In genomic region chr19:6481541-6482342, GRCh38 we compare ENCODE assay signal across 8 cellular contexts. TPM values are rescaled to one million over a fixed set of nuclear protein-coding genes. Genes with fewer than 3 reads are reported as not detected.
DNase-seq lines count a peak whose midpoint lies in the region; ATAC-seq and TF ChIP-seq lines count a peak whose summit lies in the region.

A gene with protein sequence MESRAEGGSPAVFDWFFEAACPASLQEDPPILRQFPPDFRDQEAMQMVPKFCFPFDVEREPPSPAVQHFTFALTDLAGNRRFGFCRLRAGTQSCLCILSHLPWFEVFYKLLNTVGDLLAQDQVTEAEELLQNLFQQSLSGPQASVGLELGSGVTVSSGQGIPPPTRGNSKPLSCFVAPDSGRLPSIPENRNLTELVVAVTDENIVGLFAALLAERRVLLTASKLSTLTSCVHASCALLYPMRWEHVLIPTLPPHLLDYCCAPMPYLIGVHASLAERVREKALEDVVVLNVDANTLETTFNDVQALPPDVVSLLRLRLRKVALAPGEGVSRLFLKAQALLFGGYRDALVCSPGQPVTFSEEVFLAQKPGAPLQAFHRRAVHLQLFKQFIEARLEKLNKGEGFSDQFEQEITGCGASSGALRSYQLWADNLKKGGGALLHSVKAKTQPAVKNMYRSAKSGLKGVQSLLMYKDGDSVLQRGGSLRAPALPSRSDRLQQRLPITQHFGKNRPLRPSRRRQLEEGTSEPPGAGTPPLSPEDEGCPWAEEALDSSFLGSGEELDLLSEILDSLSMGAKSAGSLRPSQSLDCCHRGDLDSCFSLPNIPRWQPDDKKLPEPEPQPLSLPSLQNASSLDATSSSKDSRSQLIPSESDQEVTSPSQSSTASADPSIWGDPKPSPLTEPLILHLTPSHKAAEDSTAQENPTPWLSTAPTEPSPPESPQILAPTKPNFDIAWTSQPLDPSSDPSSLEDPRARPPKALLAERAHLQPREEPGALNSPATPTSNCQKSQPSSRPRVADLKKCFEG (minus strand): TSS chr19:6481787. CDS start chr19:6481695, 92 bp downstream.

- H3K4me1 ChIP-seq in IMR-90 (ENCODE audit: control insufficient read depth, insufficient read depth, low read length) (no peaks in the 10 kb centered on the region), transverse colon (peaks cover 1 to 3% (median 3%) of the 10 kb centered on the region in 4 donors)

- no peak within 1 kb of the TSS for H2BK15ac ChIP-seq in IMR-90 (ENCODE audit: low read depth, low read length)

- peak within 1 kb of the TSS; percentile 94 for H3K4me3 Mint-ChIP-seq in natural killer cell

- H3K14ac ChIP-seq in IMR-90 (replicated peaks; ENCODE audit: low read depth, low read length) = no peak within 1 kb of the TSS

- no peak within 1 kb of the TSS for H3K4me3 ChIP-seq in IMR-90 (ENCODE audit: insufficient read depth, low read depth, low read length)
- H3K4me3 ChIP-seq in transverse colon = peak within 1 kb of the TSS in 3 of 4 donors; percentile 23 to 44 (median 25)

- no peaks in the 10 kb centered on the region for H3K9me1 ChIP-seq in IMR-90 (ENCODE audit: insufficient read depth, low read length)

- no peak within 1 kb of the TSS for H2BK20ac ChIP-seq in IMR-90 (ENCODE audit: low read depth, low read length)

- peak; percentile 37; the same call in 1 of the 2 replicates for ATAC-seq in IMR-90 (ENCODE audit: low read depth)
- ATAC-seq in natural killer cell = peak; percentile 86 to 94 (median 89)
- no peak for ATAC-seq in HG03432 (IDR thresholded peaks at IDR 0.05; ENCODE audit: unreplicated experiment)

- no peaks in the 10 kb centered on the region for H3K79me1 ChIP-seq in IMR-90 (ENCODE audit: low read depth in 1 of 2, low read length in 2 of 2)

- dilution Hi-C loops in IMR-90 (cut with HindIII; ENCODE audit: low sequenced_read_pairs, unreplicated experiment) = no loop called here

- no peak within 1 kb of the TSS for H4K5ac ChIP-seq in IMR-90 (ENCODE audit: low read depth, low read length)

- peak within 1 kb of the TSS; percentile 95 to 99 for H3K27ac Mint-ChIP-seq in natural killer cell

- H2AK9ac ChIP-seq in IMR-90 (replicated peaks; ENCODE audit: low read depth, low read length, poor library complexity) = no peak within 1 kb of the TSS

- no peak within 1 kb of the TSS for H2BK120ac ChIP-seq in IMR-90 (ENCODE audit: low read depth, low read length)

- peak; percentile 24; the same call in 1 of the 2 replicates for TF ChIP-seq RAD21 in IMR-90 (IDR thresholded peaks at IDR 0.05; ENCODE audit: low read length)

- BruUV-seq in IMR-90 (replicated peaks; lab: Mats Ljungman, UMichigan) = no TSS peak

- H2AK5ac ChIP-seq in IMR-90 (ENCODE audit: low read depth, low read length) = no peak within 1 kb of the TSS

- intact Hi-C loops in IMR-90 (cut with micrococcal nuclease) = no loop called here
- intact Hi-C loops in natural killer cell (cut with micrococcal nuclease) = loop anchor here (2.0 kb wide), 1 partner anchor 21 kb away; no protein-coding TSS in a partner anchor
- intact Hi-C loops in transverse colon (cut with DNase I; ENCODE audit: low total_unique reads) = no loop called here

- TF ChIP-seq CTCF in IMR-90 (conservative IDR thresholded peaks at IDR 0.05; ENCODE audit: low read depth, low read length) = peak; percentile 37
- peak; percentile 46 for TF ChIP-seq CTCF in natural killer cell (IDR thresholded peaks at IDR 0.05)
- peak in 4 of 5 experiments; percentile 21 to 28 (median 25) for TF ChIP-seq CTCF in transverse colon (IDR thresholded peaks at IDR 0.05)

- H3K27me3 ChIP-seq in IMR-90 (ENCODE audit: control insufficient read depth, insufficient read depth, low read length) (peaks cover 1% of the 10 kb centered on the region; the same call in 1 of the 2 replicates), transverse colon (peaks cover 4% of the 10 kb centered on the region)

- H4K91ac ChIP-seq in IMR-90 (ENCODE audit: insufficient read depth, low read depth, low read length) = no peak within 1 kb of the TSS

- no peaks in the 10 kb centered on the region for H3K36me3 Mint-ChIP-seq in natural killer cell

- no peak within 1 kb of the TSS for H2AFZ ChIP-seq in IMR-90 (replicated peaks; ENCODE audit: low read length, poor library complexity)

- no peaks in the 10 kb centered on the region for H3K9me3 Mint-ChIP-seq in natural killer cell

- H4K20me1 ChIP-seq in IMR-90 (ENCODE audit: insufficient read depth, low read length) = no peaks in the 10 kb centered on the region

- H2BK5ac ChIP-seq in IMR-90 (ENCODE audit: low read depth, low read length, poor library complexity, severe bottlenecking) = no peak within 1 kb of the TSS

- H3K9me3 ChIP-seq in IMR-90 (ENCODE audit: control insufficient read depth, insufficient read depth, low read length) (no peaks in the 10 kb centered on the region), transverse colon (no peaks in the 10 kb centered on the region)

- H3K36me3 ChIP-seq in IMR-90 (ENCODE audit: control insufficient read depth, insufficient read depth, low read length) (no peaks in the 10 kb centered on the region), transverse colon (no peaks in the 10 kb centered on the region)

- H4K8ac ChIP-seq in IMR-90 (ENCODE audit: low read depth in 2 of 2, low read length in 2 of 2) = no peak within 1 kb of the TSS

- TF ChIP-seq POLR2A in IMR-90 (IDR thresholded peaks at IDR 0.05; ENCODE audit: low read depth, low read length) (no peak), transverse colon (IDR thresholded peaks at IDR 0.05) (peak; percentile 42)

- no peak within 1 kb of the TSS for H3K4me2 ChIP-seq in IMR-90 (ENCODE audit: low read depth, low read length)

- 61% methylated on average over 9 of the region's 24 CpGs; no CpG with 5 or more reads in 1 of the 2 experiments for WGBS in IMR-90 (ENCODE audit: extremely low coverage in 2 of 2, insufficient read length in 1 of 2), 2 experiments
- WGBS in transverse colon (ENCODE audit: low coverage in 1 of 2), 2 donors = 19 to 35% methylated on average over 4 to 22 of the region's 24 CpGs

- DNase-seq in DMS53 (lab: John Stamatoyannopoulos, UW) (peak; percentile 21), DMS53 treated with DMSO at 0.1 percent for 48 hours (lab: John Stamatoyannopoulos, UW; ENCODE audit: unreplicated experiment) (no peak), IMR-90 (no peak), dermis blood vessel endothelial cell (peak; percentile 53), natural killer cell (peak; percentile 69), transverse colon (peak; percentile 66)
- peak; percentile 57 to 68 for DNase-seq in activated CD4-positive, alpha-beta T cell treated with anti-CD3 and anti-CD28 coated beads for 4 hours

- H3K18ac ChIP-seq in IMR-90 (ENCODE audit: low read depth, low read length) = no peak within 1 kb of the TSS

- POLR2A ChIA-PET in IMR-90 (lab: Charles Lee; ENCODE audit: unreplicated experiment) = no interaction called here

- no peak within 1 kb of the TSS for H3K9ac ChIP-seq in IMR-90 (ENCODE audit: low read depth, low read length)

- H3K27me3 Mint-ChIP-seq in natural killer cell (ENCODE audit: low read depth in 2 of 2) = no peaks in the 10 kb centered on the region

- no peak within 1 kb of the TSS for H3K56ac ChIP-seq in IMR-90 (ENCODE audit: extremely low read depth, insufficient read depth, low read length)

- H3K27ac ChIP-seq in IMR-90 (ENCODE audit: insufficient read depth, low read length) = no peak within 1 kb of the TSS
- peak within 1 kb of the TSS; percentile 11 to 64 (median 60) for H3K27ac ChIP-seq in transverse colon

- in situ Hi-C loops in IMR-90 (cut with MboI; ENCODE audit: low sequenced_read_pairs) (no loop called here), transverse colon (cut with MboI; ENCODE audit: low pct_ligation_motif_present in 1 of 4, low pct_unique_long_range_greater_than_20kb in 1 of 4, low sequenced_read_pairs in 3 of 4) (no loop called here)

- TF ChIP-seq EP300 in transverse colon (IDR thresholded peaks at IDR 0.05; ENCODE audit: low read depth) = no peak

- H3K4ac ChIP-seq in IMR-90 (ENCODE audit: low read depth, low read length) = no peak within 1 kb of the TSS

- peaks cover 41 to 46% of the 10 kb centered on the region in 2 donors for H3K4me1 Mint-ChIP-seq in natural killer cell

- H3K23ac ChIP-seq in IMR-90 (ENCODE audit: low read depth, low read length) = no peak within 1 kb of the TSS

- CTCF ChIA-PET in IMR-90 (lab: Yijun Ruan, JAX) = no interaction called here

TF ChIP-seq in IMR-90, 13 proteins besides CTCF, POLR2A, EP300 and RAD21:
- TF ChIP-seq SMC3 (IDR thresholded peaks at IDR 0.05; ENCODE audit: low read depth, low read length) = peak; percentile 23; the same call in 1 of the 2 replicates
- TF ChIP-seq FOS (IDR thresholded peaks at IDR 0.05; ENCODE audit: low read depth, low read length) = no peak

RNA-seq across cellular contexts. Expression of the gene that starts here (rescaled TPM):
- not detected in 2 replicates for total RNA-seq in IMR-90 (2012; rRNA removed)
- polyA plus RNA-seq in IMR-90 (2012; rRNA removed) = not detected in 2 replicates
- not detected in 2 replicates for polyA plus RNA-seq in IMR-90 (2012; cell fraction: cytosol; rRNA removed)
- 0.12 and 0.32 TPM in 2 replicates for polyA plus RNA-seq in IMR-90 (2012; cell fraction: nucleus; rRNA removed; ENCODE audit: low replicate concordance)
- not detected in 2 replicates for total RNA-seq in dermis blood vessel endothelial cell
- total RNA-seq in natural killer cell = 100 to 1,000 TPM; 175 to 197 (median 188) TPM
- 1 to 10 TPM in 3 of 4 donors, under 1 TPM in 1; 0.40 to 7.5 (median 5.0) TPM for total RNA-seq in transverse colon

Comparison
In these comparisons a context has a peak if more than half of its experiments do, and no peak if none do; other contexts are left out.
1. RNA of the gene that starts here (total RNA-seq): 175 to 197 TPM in natural killer cell; 0.40 to 7.5 TPM in transverse colon, not detected in IMR-90 and not detected in dermis blood vessel endothelial cell; every median in the first group is over 10 times any median in the second.
2. DNase-seq: peak in DMS53 (single experiment), activated CD4-positive, alpha-beta T cell treated with anti-CD3 and anti-CD28 coated beads for 4 hours (2 of 2), natural killer cell (single experiment) and transverse colon (single experiment); none in DMS53 treated with DMSO at 0.1 percent for 48 hours (single experiment) and IMR-90 (single experiment).
3. Peak in ATAC-seq in IMR-90; RNA of the gene not detected or under 1 TPM.
4. Peak in DNase-seq in dermis blood vessel endothelial cell; RNA of the gene not detected or under 1 TPM.
5. Peak in every context shown above with its lines, with median percentiles within 50 percentile points of each other: CTCF ChIP-seq.